1 cellular context compared by ENCODE assay signal in genomic region chr15:31307270-31308184, GRCh38.
TF ChIP-seq lines count a peak whose summit lies in the region.

No MANE protein-coding gene starts in this region.

TF ChIP-seq in H1, 55 proteins besides CTCF, POLR2A, EP300 and RAD21:
- TF ChIP-seq TCF12 (IDR thresholded peaks at IDR 0.05; ENCODE audit: low read depth, low read length): no peak
- no peak for TF ChIP-seq SIX5 (IDR thresholded peaks at IDR 0.05; ENCODE audit: low read depth, low read length)
- no peak for TF ChIP-seq KDM5A (IDR thresholded peaks at IDR 0.05; ENCODE audit: low read length)
